10 cellular contexts compared by ENCODE assay signal in genomic region chr16:77437859-77438258, GRCh38. TPM values are rescaled to one million over a fixed set of nuclear protein-coding genes. Genes with fewer than 3 reads are reported as not detected.
DNase-seq lines count a peak whose midpoint lies in the region; TF ChIP-seq lines count a peak whose summit lies in the region.
"Had no signal": no experiment of that assay in that cellular context is flagged by ENCODE, and none has a peak within 500 bp of the region (broad histone marks: within the 10 kb centered on the region; RNA-seq: fewer than 3 reads in every experiment).

No MANE protein-coding gene starts in this region.

- H3K18ac ChIP-seq in mesendoderm (ENCODE audit: low read length), result no peak overlapping the region

- H4K5ac ChIP-seq in mesendoderm (ENCODE audit: low read length), result no peak overlapping the region

- peaks cover 8% of the 10 kb centered on the region for H3K27me3 ChIP-seq in mesendoderm (ENCODE audit: insufficient read depth, low read length, poor library complexity)

- no peak overlapping the region for H3K23ac ChIP-seq in mesendoderm (ENCODE audit: low read length)

- H3K79me2 ChIP-seq in mesendoderm (ENCODE audit: control insufficient read depth, insufficient read depth, low read length), result no peaks in the 10 kb centered on the region

- TF ChIP-seq CTCF in C4-2B (conservative IDR thresholded peaks at IDR 0.05), result peak; percentile 34
- peak; percentile 10; the same call in 1 of the 2 replicates for TF ChIP-seq CTCF in WI38 (IDR thresholded peaks at IDR 0.05; ENCODE audit: low read depth, low read length)

- H3K4me1 ChIP-seq in mesendoderm (ENCODE audit: control insufficient read depth, low read depth, low read length), result peaks cover 2% of the 10 kb centered on the region

- H2AK5ac ChIP-seq in mesendoderm (ENCODE audit: low read length), result no peak overlapping the region

- no peak overlapping the region for H3K4ac ChIP-seq in mesendoderm (ENCODE audit: low read depth, low read length)

- H3K56ac ChIP-seq in mesendoderm (ENCODE audit: low read length), result no peak overlapping the region

- no peak overlapping the region for H3K27ac ChIP-seq in C4-2B
- H3K27ac ChIP-seq in mesendoderm (ENCODE audit: low read depth, low read length), result no peak overlapping the region

- H3K4me2 ChIP-seq in mesendoderm (ENCODE audit: low read length), result no peak overlapping the region

- no peaks in the 10 kb centered on the region for H3K36me3 ChIP-seq in mesendoderm (ENCODE audit: control insufficient read depth, insufficient read depth, low read length)

- H3K9ac ChIP-seq in mesendoderm (ENCODE audit: low read length), result no peak overlapping the region

- H3K4me3 ChIP-seq in WI38 (ENCODE audit: low read depth, low read length) (no peak overlapping the region), mesendoderm (ENCODE audit: low read length) (no peak overlapping the region)

- no peaks in the 10 kb centered on the region for H3K79me1 ChIP-seq in mesendoderm (ENCODE audit: low read length)

- no peak overlapping the region for H2BK5ac ChIP-seq in mesendoderm (ENCODE audit: low read length)

- H2BK120ac ChIP-seq in mesendoderm (ENCODE audit: low read depth, low read length), result no peak overlapping the region

- H4K8ac ChIP-seq in mesendoderm (ENCODE audit: low read depth, low read length), result no peak overlapping the region

- H2BK15ac ChIP-seq in mesendoderm (replicated peaks; ENCODE audit: low read depth), result no peak overlapping the region

- DNase-seq in HCEC 1CT (peak; percentile 4), mesendoderm (peak; percentile 46), GM19238 (ENCODE audit: insufficient read length, low spot score) (no peak), NCI-H2107 (lab: John Stamatoyannopoulos, UW) (no peak), cerebellar nuclear complex (lab: John Stamatoyannopoulos, UW) (no peak)
- DNase-seq: KG1, midbrain, small intestine had no signal

- no CpG with 5 or more reads among the region's 2 CpGs for WGBS in mesendoderm (ENCODE audit: extremely low coverage, insufficient coverage, low lambda C conversion rate)

RNA-seq across cellular contexts. Expression of gene ADAMTS18, which starts 3.0 kb away (rescaled TPM):
- 0.38 TPM for polyA plus RNA-seq in mesendoderm (2013, experiment 1 of 2)
- 0.46 TPM for polyA plus RNA-seq in mesendoderm (2013, experiment 2 of 2)

Comparison
In these comparisons a context has a peak if more than half of its experiments do, and no peak if none do; other contexts are left out.
1. DNase-seq: peak in HCEC 1CT (single experiment) and mesendoderm (single experiment); none in GM19238 (single experiment), NCI-H2107 (single experiment) and cerebellar nuclear complex (0 of 2).